8 cellular contexts compared by ENCODE assay signal in the genomic region with DNA sequence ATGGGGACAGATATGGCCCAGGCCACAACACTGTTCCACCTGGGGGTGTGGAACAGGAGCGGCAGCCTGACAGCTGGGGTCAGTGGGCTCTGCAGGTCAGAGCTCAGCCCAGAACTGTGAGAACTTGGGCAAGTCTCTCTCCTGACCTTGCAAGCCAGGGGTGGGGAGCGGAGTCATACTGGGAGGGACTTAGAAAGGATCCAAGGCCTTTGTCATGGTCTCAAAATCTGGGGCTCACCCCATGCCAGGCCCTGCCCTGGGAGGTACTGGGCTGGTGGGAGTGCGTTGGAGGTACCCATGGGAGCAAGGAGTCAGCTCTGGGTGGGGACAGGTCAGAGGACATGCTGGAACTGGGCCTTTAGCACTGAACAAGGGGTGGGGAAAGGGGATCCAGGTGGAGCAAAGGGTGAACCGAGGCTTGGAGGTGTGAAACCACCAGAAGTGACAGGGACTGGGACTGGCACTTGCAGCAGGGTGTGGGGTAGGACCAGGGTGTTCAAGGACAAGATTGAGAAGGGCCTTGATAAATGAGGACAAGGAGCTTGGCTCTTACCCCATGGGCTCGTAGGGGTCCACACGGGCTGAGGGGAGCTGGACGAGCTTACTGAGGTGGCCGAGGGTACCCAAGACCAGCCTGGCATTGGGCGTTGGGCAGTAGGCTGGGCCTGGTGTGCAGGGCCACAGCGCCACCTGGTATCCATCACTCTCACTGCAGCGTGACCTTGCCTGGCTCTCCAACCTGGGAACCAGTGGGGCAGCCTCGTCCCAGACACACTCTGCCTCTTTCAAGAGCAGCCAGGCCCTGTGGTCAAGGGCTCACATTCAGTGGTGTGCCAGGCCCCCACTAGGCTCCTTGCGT. TPM values are rescaled to one million over a fixed set of nuclear protein-coding genes. Genes with fewer than 3 reads are reported as not detected.
DNase-seq lines count a peak whose midpoint lies in the region; ATAC-seq and TF ChIP-seq lines count a peak whose summit lies in the region.

No MANE protein-coding gene starts in this region.

- H3K36me3 ChIP-seq in esophagus muscularis mucosa: peaks cover 0 to 27% (median 22%) of the 10 kb centered on the region in 4 donors
- H3K36me3 ChIP-seq in naive thymus-derived CD4-positive, alpha-beta T cell (ENCODE audit: control insufficient read depth in 2 of 3, insufficient read depth in 3 of 3, low read length in 3 of 3): peaks cover 0 to 19% (median 0%) of the 10 kb centered on the region in 3 experiments

- intact Hi-C loops in esophagus muscularis mucosa (cut with DNase I): no loop called here
- intact Hi-C loops in naive thymus-derived CD4-positive, alpha-beta T cell (cut with micrococcal nuclease): loop anchor here in 1 of 2 donors (1.0 kb wide), 2 partner anchors 53 to 194 kb away; partner anchors contain the start of gene POLR3H

- no peaks in the 10 kb centered on the region for H3K27me3 Mint-ChIP-seq in activated CD8-positive, alpha-beta memory T cell treated with anti-CD3 and anti-CD28 coated beads, Interleukin-2, amount 10 ng/mL, durations not matched to agents 7 days and 5 days
- no peaks in the 10 kb centered on the region for H3K27me3 Mint-ChIP-seq in activated CD4-positive, alpha-beta T cell treated with anti-CD3 and anti-CD28 coated beads, Interleukin-2, amount 10 ng/mL, durations not matched to agents 7 days and 5 days
- H3K27me3 Mint-ChIP-seq in naive thymus-derived CD4-positive, alpha-beta T cell: no peaks in the 10 kb centered on the region

- peak; percentile 68 for ATAC-seq in activated CD8-positive, alpha-beta memory T cell treated with anti-CD3 and anti-CD28 coated beads, Interleukin-2, amount 10 ng/mL, durations not matched to agents 7 days and 5 days
- ATAC-seq in naive thymus-derived CD4-positive, alpha-beta T cell: peak; percentile 85

- no peak for TF ChIP-seq POLR2A in esophagus muscularis mucosa (IDR thresholded peaks at IDR 0.05; ENCODE audit: low read depth)

- no peak overlapping the region for H3K4me3 Mint-ChIP-seq in activated CD8-positive, alpha-beta memory T cell treated with anti-CD3 and anti-CD28 coated beads, Interleukin-2, amount 10 ng/mL, durations not matched to agents 7 days and 5 days
- H3K4me3 Mint-ChIP-seq in activated CD4-positive, alpha-beta T cell treated with anti-CD3 and anti-CD28 coated beads, Interleukin-2, amount 10 ng/mL, durations not matched to agents 7 days and 5 days: no peak overlapping the region
- H3K4me3 Mint-ChIP-seq in naive thymus-derived CD4-positive, alpha-beta T cell: no peak overlapping the region

- POLR2A ChIA-PET in activated CD4-positive, alpha-beta T cell treated with anti-CD3 and anti-CD28 coated beads, Interleukin-2, amount 10 ng/mL, durations not matched to agents 7 days and 5 days (lab: Charles Lee): no interaction called here
- POLR2A ChIA-PET in naive thymus-derived CD4-positive, alpha-beta T cell (lab: Charles Lee): interaction anchor here (0.6 kb wide), 2 partner anchors 17 to 115 kb away, joined by 3 read pairs; no protein-coding TSS in a partner anchor

- peaks cover 0 to 8% (median 5%) of the 10 kb centered on the region in 4 donors for H3K4me1 ChIP-seq in esophagus muscularis mucosa
- H3K4me1 ChIP-seq in naive thymus-derived CD4-positive, alpha-beta T cell (ENCODE audit: control insufficient read depth in 2 of 2, insufficient read depth in 2 of 2, low read length in 2 of 2): no peaks in the 10 kb centered on the region

- no peak for TF ChIP-seq EP300 in esophagus muscularis mucosa (IDR thresholded peaks at IDR 0.05)

- TF ChIP-seq CTCF in esophagus muscularis mucosa (IDR thresholded peaks at IDR 0.05): peak; percentile 59 to 79 (median 75)

- no peak overlapping the region for H3K4me3 ChIP-seq in esophagus muscularis mucosa
- H3K4me3 ChIP-seq in naive thymus-derived CD4-positive, alpha-beta T cell (ENCODE audit: low read length): no peak overlapping the region

- peak overlapping the region in 3 of 4 donors; percentile 1 to 36 (median 2) for H3K27ac ChIP-seq in esophagus muscularis mucosa (replicated peaks in 1 of 4)
- no peak overlapping the region for H3K27ac ChIP-seq in naive thymus-derived CD4-positive, alpha-beta T cell (ENCODE audit: low read depth, low read length)

- no peak overlapping the region for H3K27ac Mint-ChIP-seq in activated CD8-positive, alpha-beta memory T cell treated with anti-CD3 and anti-CD28 coated beads, Interleukin-2, amount 10 ng/mL, durations not matched to agents 7 days and 5 days
- H3K27ac Mint-ChIP-seq in activated CD4-positive, alpha-beta T cell treated with anti-CD3 and anti-CD28 coated beads, Interleukin-2, amount 10 ng/mL, durations not matched to agents 7 days and 5 days: peak overlapping the region; percentile 5
- no peak overlapping the region for H3K27ac Mint-ChIP-seq in naive thymus-derived CD4-positive, alpha-beta T cell

- DNase-seq in activated CD8-positive, alpha-beta memory T cell treated with anti-CD3 and anti-CD28 coated beads, Interleukin-2, amount 10 ng/mL, durations not matched to agents 7 days and 5 days: peak; percentile 51
- DNase-seq in activated CD8-positive, alpha-beta memory T cell treated with anti-CD3 and anti-CD28 coated beads, Interleukin-2, amount 50 U/mL, for 4 hours: no peak
- peak; percentile 29 for DNase-seq in NCI-H1092 (lab: John Stamatoyannopoulos, UW)
- peak; percentile 38 for DNase-seq in activated CD4-positive, alpha-beta T cell treated with anti-CD3 and anti-CD28 coated beads, Interleukin-2, amount 10 ng/mL, durations not matched to agents 7 days and 5 days
- no peak for DNase-seq in esophagus muscularis mucosa (ENCODE audit: extremely low spot score)
- peak in 6 of 9 donors; percentile 17 to 43 (median 28) for DNase-seq in naive thymus-derived CD4-positive, alpha-beta T cell
- no peak for DNase-seq in NK-92 (lab: John Stamatoyannopoulos, UW; ENCODE audit: unreplicated experiment)
- DNase-seq in OCI-M2 (lab: John Stamatoyannopoulos, UW; ENCODE audit: unreplicated experiment): no peak

- WGBS in esophagus muscularis mucosa: 32% methylated on average over 10 of the region's 13 CpGs

- peaks cover 8% of the 10 kb centered on the region for H3K36me3 Mint-ChIP-seq in activated CD8-positive, alpha-beta memory T cell treated with anti-CD3 and anti-CD28 coated beads, Interleukin-2, amount 10 ng/mL, durations not matched to agents 7 days and 5 days
- H3K36me3 Mint-ChIP-seq in activated CD4-positive, alpha-beta T cell treated with anti-CD3 and anti-CD28 coated beads, Interleukin-2, amount 10 ng/mL, durations not matched to agents 7 days and 5 days (ENCODE audit: low read depth): peaks cover 9% of the 10 kb centered on the region
- H3K36me3 Mint-ChIP-seq in naive thymus-derived CD4-positive, alpha-beta T cell: peaks cover 0 to 10% (median 4%) of the 10 kb centered on the region in 5 donors

- no peaks in the 10 kb centered on the region for H3K27me3 ChIP-seq in esophagus muscularis mucosa
- H3K27me3 ChIP-seq in naive thymus-derived CD4-positive, alpha-beta T cell (ENCODE audit: control insufficient read depth in 2 of 2, insufficient read depth in 2 of 2, low read length in 2 of 2): no peaks in the 10 kb centered on the region

- H3K4me1 Mint-ChIP-seq in activated CD8-positive, alpha-beta memory T cell treated with anti-CD3 and anti-CD28 coated beads, Interleukin-2, amount 10 ng/mL, durations not matched to agents 7 days and 5 days: peaks cover 19% of the 10 kb centered on the region
- H3K4me1 Mint-ChIP-seq in activated CD4-positive, alpha-beta T cell treated with anti-CD3 and anti-CD28 coated beads, Interleukin-2, amount 10 ng/mL, durations not matched to agents 7 days and 5 days: peaks cover 6% of the 10 kb centered on the region
- H3K4me1 Mint-ChIP-seq in naive thymus-derived CD4-positive, alpha-beta T cell: peaks cover 0 to 6% (median 0%) of the 10 kb centered on the region in 7 donors

- no peaks in the 10 kb centered on the region for H3K9me3 Mint-ChIP-seq in activated CD8-positive, alpha-beta memory T cell treated with anti-CD3 and anti-CD28 coated beads, Interleukin-2, amount 10 ng/mL, durations not matched to agents 7 days and 5 days (ENCODE audit: low read depth)
- H3K9me3 Mint-ChIP-seq in activated CD4-positive, alpha-beta T cell treated with anti-CD3 and anti-CD28 coated beads, Interleukin-2, amount 10 ng/mL, durations not matched to agents 7 days and 5 days: no peaks in the 10 kb centered on the region
- no peaks in the 10 kb centered on the region for H3K9me3 Mint-ChIP-seq in naive thymus-derived CD4-positive, alpha-beta T cell

- no peaks in the 10 kb centered on the region for H3K9me3 ChIP-seq in esophagus muscularis mucosa
- H3K9me3 ChIP-seq in naive thymus-derived CD4-positive, alpha-beta T cell (ENCODE audit: control insufficient read depth in 2 of 3, low read length in 3 of 3): no peaks in the 10 kb centered on the region

- CTCF ChIA-PET in activated CD8-positive, alpha-beta memory T cell treated with anti-CD3 and anti-CD28 coated beads, Interleukin-2, amount 10 ng/mL, durations not matched to agents 7 days and 5 days (lab: Charles Lee): interaction anchor here (0.5 to 3.2 kb wide), 7 partner anchors 8 to 527 kb away, joined by 3 to 25 read pairs (median 7); partner anchors contain the start of gene PMM1
- CTCF ChIA-PET in activated CD4-positive, alpha-beta T cell treated with anti-CD3 and anti-CD28 coated beads, Interleukin-2, amount 10 ng/mL, durations not matched to agents 7 days and 5 days (lab: Charles Lee): interaction anchor here (0.8 to 1.7 kb wide), 9 partner anchors 11 to 188 kb away, joined by 3 to 7 read pairs (median 3); no protein-coding TSS in a partner anchor
- CTCF ChIA-PET in naive thymus-derived CD4-positive, alpha-beta T cell (lab: Charles Lee): interaction anchor here (0.6 to 1.6 kb wide), 4 partner anchors 51 to 193 kb away, joined by 3 to 8 read pairs (median 3); no protein-coding TSS in a partner anchor

RNA-seq across cellular contexts. Expression of gene PMM1, which starts 7.4 kb away (rescaled TPM):
- total RNA-seq in activated CD8-positive, alpha-beta memory T cell treated with anti-CD3 and anti-CD28 coated beads, Interleukin-2, amount 10 ng/mL, durations not matched to agents 7 days and 5 days: 10 to 100 TPM; 40.4 to 50.0 TPM
- 10 to 100 TPM; 33.7 to 39.7 TPM for total RNA-seq in activated CD4-positive, alpha-beta T cell treated with anti-CD3 and anti-CD28 coated beads, Interleukin-2, amount 10 ng/mL, durations not matched to agents 7 days and 5 days
- 10 to 100 TPM; 37.4 to 54.2 (median 39.3) TPM for total RNA-seq in esophagus muscularis mucosa
- 10 to 100 TPM; 22.5 to 34.3 (median 26.9) TPM for total RNA-seq in naive thymus-derived CD4-positive, alpha-beta T cell
- 10 to 100 TPM; 40.7 to 42.8 TPM for polyA plus RNA-seq in naive thymus-derived CD4-positive, alpha-beta T cell

RNA-seq across cellular contexts. Expression of gene DESI1, which starts 23.8 kb away (rescaled TPM):
- 10 to 100 TPM; 52.7 to 64.9 TPM for total RNA-seq in activated CD8-positive, alpha-beta memory T cell treated with anti-CD3 and anti-CD28 coated beads, Interleukin-2, amount 10 ng/mL, durations not matched to agents 7 days and 5 days
- total RNA-seq in activated CD4-positive, alpha-beta T cell treated with anti-CD3 and anti-CD28 coated beads, Interleukin-2, amount 10 ng/mL, durations not matched to agents 7 days and 5 days: 10 to 100 TPM; 30.8 to 32.5 TPM
- total RNA-seq in esophagus muscularis mucosa: 10 to 100 TPM; 18.6 to 76.5 (median 33.7) TPM
- total RNA-seq in naive thymus-derived CD4-positive, alpha-beta T cell: 10 to 100 TPM; 17.4 to 45.7 (median 24.5) TPM
- polyA plus RNA-seq in naive thymus-derived CD4-positive, alpha-beta T cell: 10 to 100 TPM; 10.9 to 14.4 TPM

RNA-seq across cellular contexts. Expression of gene XRCC6, which starts 24.1 kb away (rescaled TPM):
- total RNA-seq in activated CD8-positive, alpha-beta memory T cell treated with anti-CD3 and anti-CD28 coated beads, Interleukin-2, amount 10 ng/mL, durations not matched to agents 7 days and 5 days: 100 to 1,000 TPM; 274 to 359 TPM
- total RNA-seq in activated CD4-positive, alpha-beta T cell treated with anti-CD3 and anti-CD28 coated beads, Interleukin-2, amount 10 ng/mL, durations not matched to agents 7 days and 5 days: 100 to 1,000 TPM; 283 TPM
- 100 to 1,000 TPM; 181 to 255 (median 233) TPM for total RNA-seq in esophagus muscularis mucosa
- 100 to 1,000 TPM; 139 to 270 (median 160) TPM for total RNA-seq in naive thymus-derived CD4-positive, alpha-beta T cell
- polyA plus RNA-seq in naive thymus-derived CD4-positive, alpha-beta T cell: 100 to 1,000 TPM; 458 to 542 TPM

RNA-seq across cellular contexts. Expression of gene CSDC2, which starts 36.2 kb away (rescaled TPM):
- not detected for total RNA-seq in activated CD8-positive, alpha-beta memory T cell treated with anti-CD3 and anti-CD28 coated beads, Interleukin-2, amount 10 ng/mL, durations not matched to agents 7 days and 5 days
- not detected for total RNA-seq in activated CD4-positive, alpha-beta T cell treated with anti-CD3 and anti-CD28 coated beads, Interleukin-2, amount 10 ng/mL, durations not matched to agents 7 days and 5 days
- 10 to 100 TPM in 1 of 4 donors, 1 to 10 TPM in 3; 2.9 to 12.4 (median 7.1) TPM for total RNA-seq in esophagus muscularis mucosa
- not detected for total RNA-seq in naive thymus-derived CD4-positive, alpha-beta T cell
- polyA plus RNA-seq in naive thymus-derived CD4-positive, alpha-beta T cell: not detected

RNA-seq across cellular contexts. Expression of gene POLR3H, which starts 52.7 kb away (rescaled TPM):
- 10 to 100 TPM; 32.4 to 43.7 TPM for total RNA-seq in activated CD8-positive, alpha-beta memory T cell treated with anti-CD3 and anti-CD28 coated beads, Interleukin-2, amount 10 ng/mL, durations not matched to agents 7 days and 5 days
- total RNA-seq in activated CD4-positive, alpha-beta T cell treated with anti-CD3 and anti-CD28 coated beads, Interleukin-2, amount 10 ng/mL, durations not matched to agents 7 days and 5 days: 10 to 100 TPM; 29.1 to 30.1 TPM
- total RNA-seq in esophagus muscularis mucosa: 10 to 100 TPM; 20.9 to 28.2 (median 23.0) TPM
- total RNA-seq in naive thymus-derived CD4-positive, alpha-beta T cell: 10 to 100 TPM; 21.7 to 59.6 (median 28.5) TPM
- polyA plus RNA-seq in naive thymus-derived CD4-positive, alpha-beta T cell: 10 to 100 TPM; 24.2 to 32.2 TPM

Comparison
In these comparisons a context has a peak if more than half of its experiments do, and no peak if none do; other contexts are left out.
1. DNase-seq: peak in activated CD8-positive, alpha-beta memory T cell treated with anti-CD3 and anti-CD28 coated beads, Interleukin-2, amount 10 ng/mL, durations not matched to agents 7 days and 5 days (single experiment), NCI-H1092 (single experiment), activated CD4-positive, alpha-beta T cell treated with anti-CD3 and anti-CD28 coated beads, Interleukin-2, amount 10 ng/mL, durations not matched to agents 7 days and 5 days (single experiment) and naive thymus-derived CD4-positive, alpha-beta T cell (6 of 9); none in activated CD8-positive, alpha-beta memory T cell treated with anti-CD3 and anti-CD28 coated beads, Interleukin-2, amount 50 U/mL, for 4 hours (single experiment), esophagus muscularis mucosa (single experiment), NK-92 (single experiment) and OCI-M2 (single experiment).